In genomic region chr5:138369249-138369648, GRCh38 we compare ENCODE assay signal across 13 cellular contexts. TPM values are rescaled to one million over a fixed set of nuclear protein-coding genes. Genes with fewer than 3 reads are reported as not detected.
DNase-seq lines count a peak whose midpoint lies in the region; ATAC-seq and TF ChIP-seq lines count a peak whose summit lies in the region.
"Had no signal": no experiment of that assay in that cellular context is flagged by ENCODE, and none has a peak within 500 bp of the region (broad histone marks: within the 10 kb centered on the region; RNA-seq: fewer than 3 reads in every experiment).

No MANE protein-coding gene starts in this region.

- H3K27ac Mint-ChIP-seq in activated naive CD4-positive, alpha-beta T cell treated with anti-CD3 and anti-CD28 coated beads, Interleukin-2, amount 50 U/mL, for 24 hours: peak overlapping the region; percentile 9
- H3K27ac Mint-ChIP-seq: GM23338, T-cell had no signal

- TF ChIP-seq POLR2A in gastrocnemius medialis (IDR thresholded peaks at IDR 0.05): no peak

- peaks cover 69 to 78% of the 10 kb centered on the region in 2 donors for H3K4me1 ChIP-seq in gastrocnemius medialis
- peaks cover 0 to 60% (median 35%) of the 10 kb centered on the region in 4 donors for H3K4me1 ChIP-seq in tibial artery

- H3K9me3 ChIP-seq in gastrocnemius medialis: no peaks in the 10 kb centered on the region
- no peaks in the 10 kb centered on the region for H3K9me3 ChIP-seq in tibial artery

- intact Hi-C loops in gastrocnemius medialis (cut with DNase I; ENCODE audit: low total_unique reads): no loop called here
- intact Hi-C loops in tibial artery (cut with DNase I; ENCODE audit: low total_unique reads): no loop called here

- peak overlapping the region; percentile 61 to 76 (median 74) for H3K27ac ChIP-seq in gastrocnemius medialis
- H3K27ac ChIP-seq in tibial artery: no peak overlapping the region

- H3K4me1 Mint-ChIP-seq in activated naive CD4-positive, alpha-beta T cell treated with anti-CD3 and anti-CD28 coated beads, Interleukin-2, amount 50 U/mL, for 24 hours: peaks cover 57% of the 10 kb centered on the region
- H3K4me1 Mint-ChIP-seq: GM23338 had no signal

- no peaks in the 10 kb centered on the region for H3K9me3 Mint-ChIP-seq in activated naive CD4-positive, alpha-beta T cell treated with anti-CD3 and anti-CD28 coated beads, Interleukin-2, amount 50 U/mL, for 24 hours
- H3K9me3 Mint-ChIP-seq: GM23338, T-cell had no signal

- no peak for ATAC-seq in gastrocnemius medialis
- ATAC-seq: GM23338, T-cell had no signal

- TF ChIP-seq CTCF in fibroblast of pulmonary artery (IDR thresholded peaks at IDR 0.05; ENCODE audit: low read length, missing control alignments): no peak
- TF ChIP-seq CTCF in gastrocnemius medialis (IDR thresholded peaks at IDR 0.05 in 4 of 5, conservative IDR thresholded peaks at IDR 0.05 in 1 of 5): no peak
- TF ChIP-seq CTCF in tibial artery (IDR thresholded peaks at IDR 0.05): no peak

- DNase-seq in activated naive CD4-positive, alpha-beta T cell treated with Interleukin-2 at 50 U/mL for 16 hours: no peak
- DNase-seq in SIG-M5 (lab: John Stamatoyannopoulos, UW) (peak; percentile 11), fibroblast of pulmonary artery (ENCODE audit: low read depth) (peak; percentile 47), gastrocnemius medialis (no peak), tibial artery (no peak), DMS 273 (lab: John Stamatoyannopoulos, UW; ENCODE audit: unreplicated experiment) (no peak), anterior cingulate cortex (lab: John Stamatoyannopoulos, UW) (no peak)
- DNase-seq: activated naive CD4-positive, alpha-beta T cell treated with anti-CD3 and anti-CD28 coated beads, Interleukin-2, amount 50 U/mL, for 16 hours; NCI-H1048; T-cell had no signal

- no peaks in the 10 kb centered on the region for H3K27me3 Mint-ChIP-seq in activated naive CD4-positive, alpha-beta T cell treated with anti-CD3 and anti-CD28 coated beads, Interleukin-2, amount 50 U/mL, for 24 hours
- H3K27me3 Mint-ChIP-seq: T-cell had no signal

- in situ Hi-C loops in gastrocnemius medialis (cut with MboI; ENCODE audit: low sequenced_read_pairs in 4 of 4): no loop called here

- no peaks in the 10 kb centered on the region for H3K27me3 ChIP-seq in gastrocnemius medialis
- no peaks in the 10 kb centered on the region for H3K27me3 ChIP-seq in tibial artery

- H3K4me3 Mint-ChIP-seq in activated naive CD4-positive, alpha-beta T cell treated with anti-CD3 and anti-CD28 coated beads, Interleukin-2, amount 50 U/mL, for 24 hours: no peak overlapping the region
- H3K4me3 Mint-ChIP-seq: GM23338 had no signal

- peaks cover 3% of the 10 kb centered on the region for H3K36me3 Mint-ChIP-seq in activated naive CD4-positive, alpha-beta T cell treated with anti-CD3 and anti-CD28 coated beads, Interleukin-2, amount 50 U/mL, for 24 hours

- H3K4me3 ChIP-seq in fibroblast of pulmonary artery (replicated peaks; ENCODE audit: low read depth, low read length) (no peak overlapping the region), gastrocnemius medialis (no peak overlapping the region), tibial artery (no peak overlapping the region)
- H3K4me3 ChIP-seq: coronary artery, GM23338 had no signal

- H3K36me3 ChIP-seq in gastrocnemius medialis (peaks cover 0 to 12% of the 10 kb centered on the region in 2 donors), tibial artery (peaks cover 4 to 15% (median 4%) of the 10 kb centered on the region in 3 donors)

RNA-seq across cellular contexts. Expression of gene KDM3B, which starts 16.8 kb away (rescaled TPM):
- 100 to 1,000 TPM in 1 of 4 donors, 10 to 100 TPM in 3; 49.4 to 100 (median 74.2) TPM for total RNA-seq in gastrocnemius medialis

RNA-seq across cellular contexts. Expression of gene FAM53C, which starts 31.2 kb away (rescaled TPM):
- total RNA-seq in gastrocnemius medialis: 10 to 100 TPM; 35.7 to 74.7 (median 41.0) TPM

RNA-seq across cellular contexts. Expression of gene CDC25C, which starts 37.6 kb away (rescaled TPM):
- total RNA-seq in gastrocnemius medialis: not detected

Comparison
In these comparisons a context has a peak if more than half of its experiments do, and no peak if none do; other contexts are left out.
1. DNase-seq: peak in SIG-M5 (single experiment) and fibroblast of pulmonary artery (single experiment); none in activated naive CD4-positive, alpha-beta T cell treated with Interleukin-2 at 50 U/mL for 16 hours (single experiment), gastrocnemius medialis (0 of 2), tibial artery (0 of 2), DMS 273 (single experiment) and anterior cingulate cortex (0 of 58).
2. H3K27ac ChIP-seq: peak in gastrocnemius medialis (4 of 4); none in tibial artery (0 of 2).